9 cellular contexts compared by ENCODE assay signal in the genomic region with DNA sequence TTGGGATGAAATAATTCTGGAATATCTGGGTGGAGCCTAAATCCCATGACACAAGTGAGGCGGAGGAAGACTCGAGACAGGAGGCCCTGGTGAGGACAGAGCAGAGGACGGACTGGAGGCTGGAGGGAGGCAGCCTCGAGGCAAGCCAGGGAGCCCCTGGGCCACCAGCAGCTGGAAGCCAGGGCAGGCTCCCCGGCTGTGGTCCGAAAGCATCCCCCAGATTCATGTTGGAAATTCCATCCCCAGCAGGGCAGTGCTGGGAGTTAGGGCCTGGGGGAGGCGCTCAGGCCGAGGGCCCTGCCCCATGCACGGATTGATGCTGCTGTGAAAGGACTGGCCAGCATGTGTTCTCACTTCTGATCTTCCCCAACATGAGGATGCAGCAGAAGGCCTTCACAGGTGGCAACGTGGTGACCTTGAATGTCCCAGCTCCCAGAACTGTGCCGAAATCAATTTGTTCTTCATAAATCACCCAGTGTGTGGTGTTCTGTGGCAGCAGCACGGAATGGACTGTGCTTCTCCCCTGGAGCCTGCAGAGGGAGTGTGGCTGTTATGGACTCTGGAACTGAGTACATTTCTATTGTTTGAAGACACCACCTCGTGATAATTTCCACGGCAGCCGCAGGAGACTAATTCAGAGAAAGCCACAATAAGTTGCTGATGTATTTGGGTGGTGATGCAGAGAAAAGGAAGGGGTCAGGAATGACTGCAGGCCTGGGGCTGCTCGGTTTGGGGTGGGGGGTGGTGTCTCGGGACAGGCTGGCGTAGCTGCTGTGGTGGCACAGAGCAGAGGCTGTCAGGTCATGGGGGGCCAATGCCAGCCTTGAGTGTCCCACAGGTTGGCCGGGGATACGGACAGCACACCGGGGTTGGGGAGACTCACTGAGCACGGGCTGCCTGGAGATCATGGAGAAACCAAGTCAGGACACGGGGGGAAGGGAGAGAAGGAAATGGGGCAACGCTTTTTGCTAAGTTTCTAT. TPM values are rescaled to one million over a fixed set of nuclear protein-coding genes. Genes with fewer than 3 reads are reported as not detected.
A peak's percentile ranks its signal among the peaks of the same experiment; 100 is the strongest.
DNase-seq lines count a peak whose midpoint lies in the region; ATAC-seq and TF ChIP-seq lines count a peak whose summit lies in the region.
"Had no signal": no experiment of that assay in that cellular context is flagged by ENCODE, and none has a peak within 500 bp of the region (broad histone marks: within the 10 kb centered on the region; RNA-seq: fewer than 3 reads in every experiment).

No MANE protein-coding gene starts in this region.

- peak; percentile 66 for DNase-seq in DMS53 (lab: John Stamatoyannopoulos, UW)
- DNase-seq in DMS53 treated with DMSO at 0.1 percent for 48 hours (lab: John Stamatoyannopoulos, UW; ENCODE audit: unreplicated experiment), result no peak
- DNase-seq in LNCaP clone FGC (ENCODE audit: low read depth), result no peak
- DNase-seq in choroid plexus epithelial cell (ENCODE audit: low read depth), result peak; percentile 59
- no peak for DNase-seq in neural progenitor cell (ENCODE audit: low spot score)
- DNase-seq in amniotic stem cell (lab: John Stamatoyannopoulos, UW), result no peak
- DNase-seq in SKM-1 (lab: John Stamatoyannopoulos, UW; ENCODE audit: unreplicated experiment), result no peak
- DNase-seq: SJCRH30 had no signal

- no peak for ATAC-seq in GM21619 (IDR thresholded peaks at IDR 0.05; ENCODE audit: unreplicated experiment)

- H3K4me3 ChIP-seq in LNCaP clone FGC (ENCODE audit: low read depth, low read length), result no peak overlapping the region
- H3K4me3 ChIP-seq in choroid plexus epithelial cell (ENCODE audit: low read depth, low read length), result no peak overlapping the region
- H3K4me3 ChIP-seq in neural progenitor cell, result no peak overlapping the region
- H3K4me3 ChIP-seq: SJCRH30 had no signal

- peaks cover 3% of the 10 kb centered on the region for H3K79me2 ChIP-seq in neural progenitor cell (ENCODE audit: low read depth)

- TF ChIP-seq CTCF in LNCaP clone FGC (IDR thresholded peaks at IDR 0.05; ENCODE audit: control insufficient read depth, extremely low read depth, insufficient read depth) (peak; percentile 35; the same call in 1 of the 2 replicates), choroid plexus epithelial cell (conservative IDR thresholded peaks at IDR 0.05; ENCODE audit: low read depth, low read length) (peak; percentile 69), neural progenitor cell (IDR thresholded peaks at IDR 0.05) (peak; percentile 22)

- H3K27ac Mint-ChIP-seq in neural progenitor cell, result peak overlapping the region; percentile 62

- peaks cover 29% of the 10 kb centered on the region for H3K27me3 Mint-ChIP-seq in neural progenitor cell (ENCODE audit: insufficient read depth, low read depth)

- peaks cover 43% of the 10 kb centered on the region for H3K9me3 Mint-ChIP-seq in neural progenitor cell

- H3K4me2 ChIP-seq in neural progenitor cell, result no peak overlapping the region

- H2AFZ ChIP-seq in neural progenitor cell (replicated peaks), result no peak overlapping the region

- no peak overlapping the region for H3K27ac ChIP-seq in neural progenitor cell
- H3K27ac ChIP-seq: SJCRH30 had no signal

- H3K9ac ChIP-seq in neural progenitor cell, result no peak overlapping the region

- no peaks in the 10 kb centered on the region for H3K27me3 ChIP-seq in neural progenitor cell
- H3K27me3 ChIP-seq: SJCRH30 had no signal

- peaks cover 9% of the 10 kb centered on the region for H3K36me3 ChIP-seq in neural progenitor cell

- peaks cover 52% of the 10 kb centered on the region for H3F3A ChIP-seq in neural progenitor cell (ENCODE audit: low read depth)

- H3K9me3 ChIP-seq in neural progenitor cell (ENCODE audit: low read depth), result no peaks in the 10 kb centered on the region

- no peaks in the 10 kb centered on the region for H3K4me1 ChIP-seq in neural progenitor cell
- H3K4me1 ChIP-seq: SJCRH30 had no signal

- H3K36me3 Mint-ChIP-seq in neural progenitor cell, result peaks cover 69% of the 10 kb centered on the region

- H3K4me1 Mint-ChIP-seq in neural progenitor cell, result peaks cover 9% of the 10 kb centered on the region

- H3K4me3 Mint-ChIP-seq in neural progenitor cell, result peak overlapping the region; percentile 62

- peaks cover 7% of the 10 kb centered on the region for H4K20me1 ChIP-seq in neural progenitor cell (ENCODE audit: low read depth)

RNA-seq across cellular contexts. Expression of gene PCGF3, which starts 56.9 kb away (rescaled TPM):
- total RNA-seq in neural progenitor cell (ENCODE audit: low replicate concordance), result 44.7 and 59.1 TPM in 2 replicates

Comparison
In these comparisons a context has a peak if more than half of its experiments do, and no peak if none do; other contexts are left out.
1. DNase-seq: peak in DMS53 (single experiment) and choroid plexus epithelial cell (single experiment); none in DMS53 treated with DMSO at 0.1 percent for 48 hours (single experiment), LNCaP clone FGC (single experiment), neural progenitor cell (single experiment), amniotic stem cell (single experiment) and SKM-1 (single experiment).
2. Peak in every context shown above with its lines, with median percentiles within 50 percentile points of each other: CTCF ChIP-seq.